Comparison of ENCODE assay signal across 8 cellular contexts in genomic region chr22:31628969-31629723, GRCh38. TPM values are rescaled to one million over a fixed set of nuclear protein-coding genes. Genes with fewer than 3 reads are reported as not detected.
A peak's percentile ranks its signal among the peaks of the same experiment; 100 is the strongest.
DNase-seq lines count a peak whose midpoint lies in the region; ATAC-seq and TF ChIP-seq lines count a peak whose summit lies in the region.

No MANE protein-coding gene starts in this region.

- no peaks in the 10 kb centered on the region; a peak in 1 of 5 replicates for H3K9me3 Mint-ChIP-seq in H9

- no peak overlapping the region for H3K9ac ChIP-seq in H9 (ENCODE audit: extremely low read depth, insufficient read length, low read length)

- H3K14ac ChIP-seq in H9 (ENCODE audit: insufficient read depth, low read length), result no peak overlapping the region; the same call in 1 of the 2 replicates

- no peak for TF ChIP-seq CTCF in H9 (conservative IDR thresholded peaks at IDR 0.05)
- no peak for TF ChIP-seq CTCF in ascending aorta (IDR thresholded peaks at IDR 0.05)

- H2AFZ ChIP-seq in ACC112 (ENCODE audit: low read length, unreplicated experiment) (no peak overlapping the region), H9 (ENCODE audit: low read length) (no peak overlapping the region)

- H2BK20ac ChIP-seq in H9 (ENCODE audit: low read depth, low read length, poor library complexity, severe bottlenecking), result no peak overlapping the region

- peaks cover 0 to 5% (median 0%) of the 10 kb centered on the region in 3 experiments; a peak in 3 of 7 replicates for H3K36me3 Mint-ChIP-seq in H9 (ENCODE audit: insufficient read depth in 1 of 3, low read depth in 3 of 3)

- peak overlapping the region; percentile 79 for H3K4me3 ChIP-seq in ACC112 (ENCODE audit: low read depth, low read length)
- H3K4me3 ChIP-seq in ascending aorta, result peak overlapping the region; percentile 63 to 96
- peak overlapping the region; percentile 82 for H3K4me3 ChIP-seq in mesodermal cell (ENCODE audit: extremely low read depth, insufficient read depth, low read length, poor library complexity, severe bottlenecking)

- WGBS in H9 (ENCODE audit: extremely low coverage, insufficient read length, low lambda C conversion rate), result 100% methylated on average over 4 of the region's 17 CpGs
- WGBS in mesodermal cell (ENCODE audit: insufficient coverage in 2 of 2), 2 experiments, result 95 to 99% methylated on average over 13 to 16 of the region's 17 CpGs

- H4K8ac ChIP-seq in H9 (replicated peaks; ENCODE audit: insufficient read length, low read depth, low read length), result no peak overlapping the region

- no peak overlapping the region for H2BK120ac ChIP-seq in H9 (ENCODE audit: low read depth, low read length, poor library complexity, severe bottlenecking)

- peak overlapping the region; percentile 70 to 88; a peak in 4 of 5 replicates for H3K4me3 Mint-ChIP-seq in H9

- ATAC-seq in HG03378 (IDR thresholded peaks at IDR 0.05; ENCODE audit: unreplicated experiment), result no peak

- H4K91ac ChIP-seq in H9 (ENCODE audit: insufficient read length, low read depth, low read length), result no peak overlapping the region

- no peak overlapping the region for H2AK5ac ChIP-seq in H9 (ENCODE audit: insufficient read length, low read length)

- DNase-seq in H9 (peak; percentile 28), ascending aorta (ENCODE audit: low spot score in 2 of 2) (no peak), GF-D8 (lab: John Stamatoyannopoulos, UW) (no peak), mesenteric fat pad (ENCODE audit: low spot score) (no peak), SHP77 (lab: John Stamatoyannopoulos, UW) (no peak)

- H3K27ac Mint-ChIP-seq in H9, result peak overlapping the region in 2 of 3 experiments; percentile 52 to 55; a peak in 1 of 7 replicates

- H3K4me1 Mint-ChIP-seq in H9, result peaks cover 41% of the 10 kb centered on the region in 2 experiments

- H4K5ac ChIP-seq in H9 (ENCODE audit: insufficient read length, low read depth, low read length), result no peak overlapping the region

- H3K79me2 ChIP-seq in ACC112 (ENCODE audit: control insufficient read depth, insufficient read depth, low read length, unreplicated experiment), result peaks cover 55% of the 10 kb centered on the region
- H3K79me2 ChIP-seq in H9 (ENCODE audit: insufficient read depth, low read length), result peaks cover 9% of the 10 kb centered on the region; the same call in 1 of the 2 replicates

- no peak overlapping the region for H3K27ac ChIP-seq in ACC112 (ENCODE audit: low read depth, low read length)
- no peak overlapping the region for H3K27ac ChIP-seq in H9 (ENCODE audit: insufficient read length, low read depth, low read length)
- peak overlapping the region in 1 of 2 donors; percentile 86 for H3K27ac ChIP-seq in ascending aorta
- no peak overlapping the region for H3K27ac ChIP-seq in mesodermal cell (ENCODE audit: low read depth, low read length, severe bottlenecking)

- intact Hi-C loops in ascending aorta (cut with DNase I), result no loop called here

- H3K27me3 Mint-ChIP-seq in H9 (ENCODE audit: low read depth), result no peaks in the 10 kb centered on the region; the same call in 1 of the 2 replicates

- no peak overlapping the region for H2BK15ac ChIP-seq in H9 (ENCODE audit: low read depth, low read length)

- no peak overlapping the region for H3K23ac ChIP-seq in H9 (ENCODE audit: insufficient read length, low read depth, low read length)

- H3K36me3 ChIP-seq in ACC112 (ENCODE audit: insufficient read depth, low read length) (no peaks in the 10 kb centered on the region), ascending aorta (no peaks in the 10 kb centered on the region), mesodermal cell (ENCODE audit: control insufficient read depth, insufficient read depth, low read length) (peaks cover 21% of the 10 kb centered on the region)

- H2BK5ac ChIP-seq in H9 (ENCODE audit: insufficient read length, low read length), result no peak overlapping the region

- no peak overlapping the region for H3K18ac ChIP-seq in H9 (ENCODE audit: insufficient read length, low read depth, low read length)

- no peak overlapping the region for H2BK12ac ChIP-seq in H9 (ENCODE audit: insufficient read length, low read depth, low read length)

- H3K56ac ChIP-seq in H9 (ENCODE audit: insufficient read length, low read depth, low read length), result no peak overlapping the region

- H3K4ac ChIP-seq in H9 (ENCODE audit: low read depth, low read length), result no peak overlapping the region

- H3K4me2 ChIP-seq in H9 (ENCODE audit: insufficient read depth, insufficient read length, low read length), result no peak overlapping the region

- peaks cover 6% of the 10 kb centered on the region for H4K20me1 ChIP-seq in H9 (ENCODE audit: control insufficient read depth, insufficient read depth, insufficient read length)

- H3K9me3 ChIP-seq in H9 (ENCODE audit: control insufficient read depth, low read depth, low read length) (no peaks in the 10 kb centered on the region), ascending aorta (no peaks in the 10 kb centered on the region), mesodermal cell (ENCODE audit: control insufficient read depth, low read length) (no peaks in the 10 kb centered on the region)

- peaks cover 2% of the 10 kb centered on the region for H3K79me1 ChIP-seq in H9 (ENCODE audit: insufficient read depth, low read depth, low read length, poor library complexity, severe bottlenecking)

- H3K27me3 ChIP-seq in ACC112 (ENCODE audit: insufficient read depth, low read length) (no peaks in the 10 kb centered on the region), H9 (ENCODE audit: insufficient read depth, low read length) (no peaks in the 10 kb centered on the region), ascending aorta (no peaks in the 10 kb centered on the region)

- H3T11ph ChIP-seq in H9 (ENCODE audit: low read length), result no peak overlapping the region

- H3K4me1 ChIP-seq in ACC112 (ENCODE audit: control insufficient read depth, insufficient read depth, low read length, unreplicated experiment) (peaks cover 12% of the 10 kb centered on the region), H9 (ENCODE audit: insufficient read depth, low read length) (no peaks in the 10 kb centered on the region; the same call in 1 of the 2 replicates), ascending aorta (peaks cover 8 to 32% of the 10 kb centered on the region in 2 donors), mesodermal cell (ENCODE audit: control insufficient read depth, insufficient read depth, low read length, poor library complexity, severe bottlenecking) (peaks cover 24% of the 10 kb centered on the region)

- H3K23me2 ChIP-seq in H9 (ENCODE audit: insufficient read length, low read depth, low read length, poor library complexity, severe bottlenecking), result peaks cover 7% of the 10 kb centered on the region

RNA-seq across cellular contexts. Expression of gene PISD, which starts 32.9 kb away (rescaled TPM):
- total RNA-seq in H9 (2021) (55.9 and 62.0 TPM in 2 replicates), ascending aorta (110 TPM), mesenteric fat pad (138 TPM)
- 29.5 TPM for polyA plus RNA-seq in mesodermal cell (2013, experiment 1 of 2)
- 25.3 TPM for polyA plus RNA-seq in mesodermal cell (2013, experiment 2 of 2)
